Comparison of ENCODE assay signal across 9 cellular contexts in genomic region chr1:53293123-53293522, GRCh38. TPM values are rescaled to one million over a fixed set of nuclear protein-coding genes. Genes with fewer than 3 reads are reported as not detected.
DNase-seq lines count a peak whose midpoint lies in the region; ATAC-seq lines count a peak whose summit lies in the region.
"Had no signal": no experiment of that assay in that cellular context is flagged by ENCODE, and none has a peak within 500 bp of the region (broad histone marks: within the 10 kb centered on the region; RNA-seq: fewer than 3 reads in every experiment).

No MANE protein-coding gene starts in this region.

- H3K27ac ChIP-seq in neuronal stem cell (replicated peaks; ENCODE audit: low read length), result no peak overlapping the region
- H3K27ac ChIP-seq: epithelial cell of prostate had no signal

- ATAC-seq in GM18502 (IDR thresholded peaks at IDR 0.05; ENCODE audit: poor library complexity, unreplicated experiment) (peak; percentile 15), HG03108 (IDR thresholded peaks at IDR 0.05; ENCODE audit: unreplicated experiment) (peak; percentile 17), HG02798 (IDR thresholded peaks at IDR 0.05; ENCODE audit: poor library complexity, unreplicated experiment) (no peak)
- ATAC-seq in activated T-helper 17 cell treated with anti-CD3 and anti-CD28 coated beads, Interleukin-2, amount 50 U/mL, for 72 hours (replicated peaks), result no peak

- no peak overlapping the region for H3K14ac ChIP-seq in neuronal stem cell (ENCODE audit: low read length)

- no peak overlapping the region for H3K4ac ChIP-seq in neuronal stem cell (ENCODE audit: low read length)

- no peak overlapping the region for H3K9ac ChIP-seq in neuronal stem cell (ENCODE audit: low read depth, low read length, poor library complexity)

- H3K4me3 ChIP-seq in neuronal stem cell (ENCODE audit: low read length in 2 of 2), result no peak overlapping the region

- no peaks in the 10 kb centered on the region for H3K9me3 ChIP-seq in neuronal stem cell (replicated peaks in 1 of 2; ENCODE audit: control insufficient read depth in 2 of 2, insufficient read depth in 1 of 2, low read depth in 1 of 2, low read length in 2 of 2)

- H2BK120ac ChIP-seq in neuronal stem cell (ENCODE audit: low read depth, low read length), result no peak overlapping the region

- H3K36me3 ChIP-seq in neuronal stem cell (replicated peaks in 1 of 2; ENCODE audit: control insufficient read depth in 2 of 2, insufficient read depth in 2 of 2, low read length in 2 of 2), result peaks cover 4 to 19% of the 10 kb centered on the region in 2 donors

- H3K4me3 Mint-ChIP-seq in activated T-helper 17 cell treated with anti-CD3 and anti-CD28 coated beads, Interleukin-2, amount 50 U/mL, for 72 hours, result peak overlapping the region; percentile 79

- no peak overlapping the region for H2BK15ac ChIP-seq in neuronal stem cell (ENCODE audit: low read length)

- peak overlapping the region; percentile 22 for H2AK5ac ChIP-seq in neuronal stem cell (ENCODE audit: low read depth, low read length)

- H2BK12ac ChIP-seq in neuronal stem cell (ENCODE audit: low read length), result no peak overlapping the region

- no peak overlapping the region for H2BK5ac ChIP-seq in neuronal stem cell (ENCODE audit: low read length)

- no peak overlapping the region for H2AFZ ChIP-seq in neuronal stem cell (ENCODE audit: low read length)

- no peaks in the 10 kb centered on the region for H3K27me3 Mint-ChIP-seq in activated T-helper 17 cell treated with anti-CD3 and anti-CD28 coated beads, Interleukin-2, amount 50 U/mL, for 72 hours

- no peaks in the 10 kb centered on the region for H3K27me3 ChIP-seq in neuronal stem cell (ENCODE audit: control insufficient read depth in 3 of 3, insufficient read depth in 3 of 3, low read depth in 1 of 3, low read length in 3 of 3)

- H4K91ac ChIP-seq in neuronal stem cell (ENCODE audit: low read depth, low read length, poor library complexity), result no peak overlapping the region

- peaks cover 50 to 51% of the 10 kb centered on the region in 2 donors for H3K4me1 ChIP-seq in neuronal stem cell (ENCODE audit: control insufficient read depth in 2 of 2, insufficient read depth in 1 of 2, low read depth in 1 of 2, low read length in 2 of 2)

- no peak overlapping the region for H3K4me2 ChIP-seq in neuronal stem cell (ENCODE audit: insufficient read depth, low read length, poor library complexity, severe bottlenecking)

- H3K79me1 ChIP-seq in neuronal stem cell (ENCODE audit: low read depth, low read length), result peaks cover 3% of the 10 kb centered on the region

- H3K18ac ChIP-seq in neuronal stem cell (ENCODE audit: low read length), result no peak overlapping the region

- DNase-seq in neuronal stem cell (ENCODE audit: low spot score), result no peak
- DNase-seq in retina, result no peak
- DNase-seq in globus pallidus (ENCODE audit: low spot score), result no peak
- DNase-seq: NCI-H187 treated with DMSO at 0.1 percent for 48 hours had no signal

- H3K9me3 Mint-ChIP-seq in activated T-helper 17 cell treated with anti-CD3 and anti-CD28 coated beads, Interleukin-2, amount 50 U/mL, for 72 hours, result no peaks in the 10 kb centered on the region

- peaks cover 36% of the 10 kb centered on the region for H3K36me3 Mint-ChIP-seq in activated T-helper 17 cell treated with anti-CD3 and anti-CD28 coated beads, Interleukin-2, amount 50 U/mL, for 72 hours (ENCODE audit: low read depth)

- WGBS in neuronal stem cell (ENCODE audit: extremely low coverage in 2 of 2, insufficient read length in 2 of 2, insufficient replicate concordance in 1 of 2), 2 donors, result no CpG with 5 or more reads among the region's 2 CpGs

- H3K23ac ChIP-seq in neuronal stem cell (ENCODE audit: low read depth, low read length, poor library complexity), result no peak overlapping the region

- peaks cover 20% of the 10 kb centered on the region for H3K4me1 Mint-ChIP-seq in activated T-helper 17 cell treated with anti-CD3 and anti-CD28 coated beads, Interleukin-2, amount 50 U/mL, for 72 hours

- no peak overlapping the region for H4K8ac ChIP-seq in neuronal stem cell (ENCODE audit: low read depth, low read length)

- peak overlapping the region; percentile 94 for H3K27ac Mint-ChIP-seq in activated T-helper 17 cell treated with anti-CD3 and anti-CD28 coated beads, Interleukin-2, amount 50 U/mL, for 72 hours

RNA-seq across cellular contexts. Expression of gene LRP8, which starts 34.7 kb away (rescaled TPM):
- 10 to 100 TPM; 36.0 to 68.1 TPM for total RNA-seq in activated T-helper 17 cell treated with anti-CD3 and anti-CD28 coated beads, Interleukin-2, amount 50 U/mL, for 72 hours
- polyA plus RNA-seq in neuronal stem cell (2013, experiment 1 of 2), result 23.6 TPM
- polyA plus RNA-seq in neuronal stem cell (2013, experiment 2 of 2), result 22.6 TPM

RNA-seq across cellular contexts. Expression of gene MAGOH, which starts 54.8 kb away (rescaled TPM):
- total RNA-seq in activated T-helper 17 cell treated with anti-CD3 and anti-CD28 coated beads, Interleukin-2, amount 50 U/mL, for 72 hours, result 10 to 100 TPM; 49.6 to 83.9 TPM
- polyA plus RNA-seq in neuronal stem cell (2013, experiment 1 of 2), result 141 TPM
- polyA plus RNA-seq in neuronal stem cell (2013, experiment 2 of 2), result 139 TPM

Comparison
In these comparisons a context has a peak if more than half of its experiments do, and no peak if none do; other contexts are left out.
1. ATAC-seq: peak in GM18502 (single experiment) and HG03108 (single experiment); none in activated T-helper 17 cell treated with anti-CD3 and anti-CD28 coated beads, Interleukin-2, amount 50 U/mL, for 72 hours (single experiment) and HG02798 (single experiment).